Comparison of ENCODE assay signal across 23 cellular contexts in the genomic region with DNA sequence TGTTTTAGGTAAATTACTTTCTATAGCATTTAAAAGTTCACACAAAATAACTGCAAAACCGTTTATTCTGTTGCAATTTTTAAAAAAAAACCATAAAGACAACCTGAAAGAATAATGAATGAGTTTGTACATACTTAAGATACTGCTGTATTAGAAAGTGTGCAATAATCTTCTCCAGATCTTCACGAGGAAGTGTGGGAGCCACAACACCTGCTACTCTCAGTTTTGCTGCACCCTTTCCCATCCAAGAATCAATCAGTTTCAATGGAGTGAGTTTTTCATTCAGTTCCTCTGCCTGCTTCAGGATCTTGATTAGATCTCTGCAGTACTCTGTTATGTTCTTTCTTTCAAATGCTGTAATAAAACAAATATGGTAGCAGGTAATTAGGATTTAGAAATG.
"Had no signal": no experiment of that assay in that cellular context is flagged by ENCODE, and none has a peak within 500 bp of the region (broad histone marks: within the 10 kb centered on the region; RNA-seq: fewer than 3 reads in every experiment).

No MANE protein-coding gene starts in this region.

- H3K27me3 ChIP-seq: brain microvascular endothelial cell, heart left ventricle, right lobe of liver, testis had no signal

- ATAC-seq: activated CD4-positive, CD25-positive, alpha-beta regulatory T cell treated with anti-CD3 and anti-CD28 coated beads, Interleukin-2, amount 50 U/mL, for 24 hours; heart left ventricle; left ventricle myocardium superior; right lobe of liver; SK-N-SH treated with all-trans-retinoic acid at 6 μM for 48 hours had no signal

- H3K9me3 Mint-ChIP-seq: activated naive CD4-positive, alpha-beta T cell treated with anti-CD3 and anti-CD28 coated beads for 36 hours; dendritic cell treated with granulocyte-macrophage colony-stimulating factor and Interleukin-4, amounts not matched to agents 40 ng/mL and 50 ng/mL, for 4 days; nephron progenitor cell; T-helper 2 cell treated with Interferon-gamma antibody and Interleukin-4, amounts not matched to agents 5 μg/mL and 100 μg/mL, for 36 hours had no signal

- H3K4me3 Mint-ChIP-seq: activated naive CD4-positive, alpha-beta T cell treated with anti-CD3 and anti-CD28 coated beads for 36 hours; dendritic cell treated with granulocyte-macrophage colony-stimulating factor and Interleukin-4, amounts not matched to agents 40 ng/mL and 50 ng/mL, for 4 days; nephron progenitor cell; T-helper 2 cell treated with Interferon-gamma antibody and Interleukin-4, amounts not matched to agents 5 μg/mL and 100 μg/mL, for 36 hours had no signal

- H3K27me3 Mint-ChIP-seq: dendritic cell treated with granulocyte-macrophage colony-stimulating factor and Interleukin-4, amounts not matched to agents 40 ng/mL and 50 ng/mL, for 4 days had no signal

- DNase-seq: activated CD4-positive, alpha-beta T cell treated with anti-CD3 and anti-CD28 coated beads, Interleukin-2, amount 50 U/mL, for 1 hour; activated effector memory CD4-positive, alpha-beta T cell treated with Interleukin-2 at 50 U/mL for 16 hours; activated naive CD4-positive, alpha-beta T cell treated with anti-CD3 and anti-CD28 coated beads for 36 hours; activated T-cell treated with anti-CD3 and anti-CD28 coated beads for 4 hours; aorta; brain microvascular endothelial cell; caudate nucleus; effector CD4-positive, alpha-beta T cell; heart left ventricle; left ventricle myocardium superior; mammary epithelial cell; midbrain; nephron progenitor cell; right lobe of liver; stimulated activated CD4-positive, alpha-beta T cell treated with anti-CD3 and anti-CD28 coated beads, Interleukin-1b, Interleukin-23, amount 100 ng/mL, for 48 hours; testis; trophoblast cell had no signal

- H3K4me3 ChIP-seq: heart left ventricle, right lobe of liver, testis had no signal

- H3K9me3 ChIP-seq: heart left ventricle, right lobe of liver, testis had no signal

- H3K4me1 Mint-ChIP-seq: nephron progenitor cell had no signal

- H3K4me1 ChIP-seq: heart left ventricle, parathyroid adenoma, right lobe of liver, testis had no signal

- H3K27ac ChIP-seq: brain microvascular endothelial cell, heart left ventricle, parathyroid adenoma, right lobe of liver, testis, VCaP had no signal

- H3K27ac Mint-ChIP-seq: activated naive CD4-positive, alpha-beta T cell treated with anti-CD3 and anti-CD28 coated beads for 36 hours; dendritic cell treated with granulocyte-macrophage colony-stimulating factor and Interleukin-4, amounts not matched to agents 40 ng/mL and 50 ng/mL, for 4 days; nephron progenitor cell; T-helper 2 cell treated with Interferon-gamma antibody and Interleukin-4, amounts not matched to agents 5 μg/mL and 100 μg/mL, for 36 hours had no signal
